In genomic region chr2:105712981-105713596, GRCh38 we compare ENCODE assay signal across 13 cellular contexts. TPM values are rescaled to one million over a fixed set of nuclear protein-coding genes. Genes with fewer than 3 reads are reported as not detected.
DNase-seq lines count a peak whose midpoint lies in the region; ATAC-seq, FAIRE-seq and TF ChIP-seq lines count a peak whose summit lies in the region.
"Had no signal": no experiment of that assay in that cellular context is flagged by ENCODE, and none has a peak within 500 bp of the region (broad histone marks: within the 10 kb centered on the region; RNA-seq: fewer than 3 reads in every experiment).

No MANE protein-coding gene starts in this region.

- TF ChIP-seq CTCF in AG10803 (conservative IDR thresholded peaks at IDR 0.05; ENCODE audit: low read length), result no peak
- no peak for TF ChIP-seq CTCF in uterus (IDR thresholded peaks at IDR 0.05)

- peak; percentile 75 for FAIRE-seq in H54 (lab: Jason Lieb, UNC)

- no peak overlapping the region for H3K27ac Mint-ChIP-seq in activated T-helper 17 cell treated with anti-CD3 and anti-CD28 coated beads, Interleukin-2, amount 50 U/mL, for 72 hours
- H3K27ac Mint-ChIP-seq: activated CD4-positive, alpha-beta T cell treated with anti-CD3 and anti-CD28 coated beads, Interleukin-2, amount 10 ng/mL, durations not matched to agents 7 days and 5 days; activated naive CD4-positive, alpha-beta T cell treated with anti-CD3 and anti-CD28 coated beads, Interleukin-2, amount 50 U/mL, for 72 hours had no signal

- H3K9me3 ChIP-seq in uterus, result no peaks in the 10 kb centered on the region
- H3K9me3 ChIP-seq: suprapubic skin had no signal

- H3K27ac ChIP-seq in uterus, result no peak overlapping the region
- H3K27ac ChIP-seq: SK-N-MC, suprapubic skin had no signal

- H3K36me3 Mint-ChIP-seq in activated T-helper 17 cell treated with anti-CD3 and anti-CD28 coated beads, Interleukin-2, amount 50 U/mL, for 72 hours (ENCODE audit: low read depth), result no peaks in the 10 kb centered on the region
- H3K36me3 Mint-ChIP-seq: activated naive CD4-positive, alpha-beta T cell treated with anti-CD3 and anti-CD28 coated beads, Interleukin-2, amount 50 U/mL, for 72 hours had no signal

- ATAC-seq in activated T-helper 17 cell treated with anti-CD3 and anti-CD28 coated beads, Interleukin-2, amount 50 U/mL, for 72 hours (replicated peaks), result no peak
- ATAC-seq: activated naive CD4-positive, alpha-beta T cell treated with anti-CD3 and anti-CD28 coated beads, Interleukin-2, amount 50 U/mL, for 72 hours had no signal

- peaks cover 3% of the 10 kb centered on the region for H3K27me3 Mint-ChIP-seq in activated T-helper 17 cell treated with anti-CD3 and anti-CD28 coated beads, Interleukin-2, amount 50 U/mL, for 72 hours

- H3K9me3 Mint-ChIP-seq in activated T-helper 17 cell treated with anti-CD3 and anti-CD28 coated beads, Interleukin-2, amount 50 U/mL, for 72 hours, result no peaks in the 10 kb centered on the region
- H3K9me3 Mint-ChIP-seq: activated CD4-positive, alpha-beta T cell treated with anti-CD3 and anti-CD28 coated beads, Interleukin-2, amount 10 ng/mL, durations not matched to agents 7 days and 5 days; activated naive CD4-positive, alpha-beta T cell treated with anti-CD3 and anti-CD28 coated beads, Interleukin-2, amount 50 U/mL, for 72 hours; neural crest cell had no signal

- H3K36me3 ChIP-seq in uterus, result no peaks in the 10 kb centered on the region
- H3K36me3 ChIP-seq: suprapubic skin had no signal

- intact Hi-C loops in uterus (cut with DNase I; ENCODE audit: low total_unique reads), result no loop called here

- no peaks in the 10 kb centered on the region for H3K27me3 ChIP-seq in uterus
- H3K27me3 ChIP-seq: suprapubic skin had no signal

- peak; percentile 71 for DNase-seq in AG10803 (ENCODE audit: low read depth)
- no peak for DNase-seq in H54 (ENCODE audit: insufficient read length, low spot score)
- peak; percentile 69 for DNase-seq in RPMI7951 (ENCODE audit: low read depth)
- DNase-seq in fibroblast of the conjunctiva (ENCODE audit: low read depth), result peak; percentile 53
- DNase-seq in stimulated activated CD4-positive, alpha-beta T cell treated with anti-CD3 and anti-CD28 coated beads, Interleukin-4, amount 100 ng/mL, for 1 hour, result no peak
- DNase-seq in uterus, result no peak
- DNase-seq in activated gamma-delta T cell treated with Interleukin-2 at 50 U/mL for 16 hours, result no peak
- DNase-seq: activated CD4-positive, alpha-beta T cell treated with anti-CD3 and anti-CD28 coated beads, Interleukin-2, amount 10 ng/mL, durations not matched to agents 7 days and 5 days had no signal

- no peaks in the 10 kb centered on the region for H3K4me1 Mint-ChIP-seq in activated T-helper 17 cell treated with anti-CD3 and anti-CD28 coated beads, Interleukin-2, amount 50 U/mL, for 72 hours
- H3K4me1 Mint-ChIP-seq: activated CD4-positive, alpha-beta T cell treated with anti-CD3 and anti-CD28 coated beads, Interleukin-2, amount 10 ng/mL, durations not matched to agents 7 days and 5 days had no signal

- H3K4me3 ChIP-seq in AG10803 (ENCODE audit: low read length), result no peak overlapping the region
- no peak overlapping the region for H3K4me3 ChIP-seq in uterus
- H3K4me3 ChIP-seq: SK-N-MC, suprapubic skin had no signal

- H3K4me3 Mint-ChIP-seq in activated T-helper 17 cell treated with anti-CD3 and anti-CD28 coated beads, Interleukin-2, amount 50 U/mL, for 72 hours, result no peak overlapping the region
- H3K4me3 Mint-ChIP-seq: activated CD4-positive, alpha-beta T cell treated with anti-CD3 and anti-CD28 coated beads, Interleukin-2, amount 10 ng/mL, durations not matched to agents 7 days and 5 days; neural crest cell had no signal

- H3K4me1 ChIP-seq in uterus, result no peaks in the 10 kb centered on the region
- H3K4me1 ChIP-seq: suprapubic skin had no signal

- TF ChIP-seq POLR2A in H54 (IDR thresholded peaks at IDR 0.05; ENCODE audit: low read depth, low read length), result no peak
- no peak for TF ChIP-seq POLR2A in uterus (IDR thresholded peaks at IDR 0.05)

RNA-seq across cellular contexts. Expression of gene NCK2, which starts 31.6 kb away (rescaled TPM):
- 32.4 and 34.5 TPM in 2 replicates for total RNA-seq in RPMI7951 (2014; rRNA removed; shearing (Covaris generic))
- 10 to 100 TPM; 75.4 to 85.4 TPM for total RNA-seq in activated T-helper 17 cell treated with anti-CD3 and anti-CD28 coated beads, Interleukin-2, amount 50 U/mL, for 72 hours
- total RNA-seq in uterus, result 10 to 100 TPM; 14.7 to 47.5 (median 29.3) TPM

Comparison
In these comparisons a context has a peak if more than half of its experiments do, and no peak if none do; other contexts are left out.
1. DNase-seq: peak in AG10803 (single experiment), RPMI7951 (single experiment) and fibroblast of the conjunctiva (single experiment); none in H54 (single experiment), stimulated activated CD4-positive, alpha-beta T cell treated with anti-CD3 and anti-CD28 coated beads, Interleukin-4, amount 100 ng/mL, for 1 hour (single experiment), uterus (0 of 2) and activated gamma-delta T cell treated with Interleukin-2 at 50 U/mL for 16 hours (single experiment).